Comparison of ENCODE assay signal across 16 cellular contexts in the genomic region with DNA sequence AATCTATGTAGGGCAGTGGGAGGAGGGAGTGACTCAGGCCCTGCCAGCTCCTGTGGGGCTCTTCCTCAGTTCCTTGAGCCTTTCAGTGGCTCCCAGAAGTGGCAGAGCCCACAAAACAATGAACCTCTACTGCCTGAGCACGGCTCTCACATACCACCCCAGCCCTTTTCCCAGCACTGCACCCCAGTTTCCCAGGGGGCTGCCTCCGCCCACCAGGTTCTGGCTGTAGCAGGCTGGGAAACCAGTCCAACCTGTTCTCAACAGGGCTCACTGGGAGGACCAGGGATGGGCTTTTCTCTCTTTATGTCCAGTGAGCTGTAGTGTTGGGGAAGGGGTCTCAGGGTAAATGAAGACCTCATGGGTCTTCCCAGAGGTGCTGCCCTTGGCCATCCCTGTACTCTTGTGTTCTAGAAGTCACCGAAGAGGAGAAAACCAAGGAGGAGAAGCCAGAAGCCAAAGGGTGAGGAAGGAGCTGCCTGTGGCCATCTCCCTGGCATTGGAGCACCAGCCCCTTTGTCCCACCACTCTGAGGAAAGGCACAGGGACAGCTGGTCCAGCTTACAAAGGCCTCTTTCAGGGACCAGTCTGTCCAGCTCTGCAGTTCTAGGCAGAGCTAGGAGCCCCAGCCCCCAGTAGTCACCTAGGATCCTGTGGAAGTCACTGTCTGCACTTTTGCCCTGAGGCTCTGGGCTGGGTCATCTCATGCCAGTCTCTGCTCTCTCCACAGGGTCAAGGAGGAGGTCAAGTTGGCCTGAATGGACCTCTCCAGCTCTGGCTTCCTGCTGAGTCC. TPM values are rescaled to one million over a fixed set of nuclear protein-coding genes. Genes with fewer than 3 reads are reported as not detected.
A peak's percentile ranks its signal among the peaks of the same experiment; 100 is the strongest.
DNase-seq lines count a peak whose midpoint lies in the region; ATAC-seq, FAIRE-seq and TF ChIP-seq lines count a peak whose summit lies in the region.
"Had no signal": no experiment of that assay in that cellular context is flagged by ENCODE, and none has a peak within 500 bp of the region (broad histone marks: within the 10 kb centered on the region; RNA-seq: fewer than 3 reads in every experiment).

No MANE protein-coding gene starts in this region.

- FAIRE-seq in K562 (lab: Jason Lieb, UNC), result no peak

- no peaks in the 10 kb centered on the region for H3K9me3 Mint-ChIP-seq in nephron
- H3K9me3 Mint-ChIP-seq: dendritic cell treated with granulocyte-macrophage colony-stimulating factor and Interleukin-4, amounts not matched to agents 40 ng/mL and 50 ng/mL, for 4 days; HFFc6 had no signal

- H3K27ac ChIP-seq in BLaER1 treated with 17β-estradiol and CSF1 and Interleukin-3, amounts not matched to agents 10 nM and 100 nM, result peak overlapping the region in 2 of 11 experiments; percentile 1 to 36; a peak in 2 of 22 replicates
- H3K27ac ChIP-seq in K562 (ENCODE audit: extremely low read depth, low read depth, low read length), result no peak overlapping the region
- H3K27ac ChIP-seq: neutrophil, uterus had no signal

- H3K79me2 ChIP-seq in K562 (ENCODE audit: control insufficient read depth, insufficient read depth, low read length), result peaks cover 27% of the 10 kb centered on the region

- TF ChIP-seq RAD21 in K562 (CRISPR knock-in tag; conservative IDR thresholded peaks at IDR 0.05 in 1 of 2, IDR thresholded peaks at IDR 0.05 in 1 of 2), result no peak

- CTCF ChIA-PET in K562 (lab: Yijun Ruan, JAX; ENCODE audit: low intra/inter-chr PET ratio), result no interaction called here

- H3K9me1 ChIP-seq in K562 (ENCODE audit: control insufficient read depth, insufficient read depth, low read length), result peaks cover 6% of the 10 kb centered on the region

- in situ Hi-C loops in K562 (cut with MboI), result no loop called here

- DNase-seq in K562 (ENCODE audit: extremely low read depth in 1 of 4, low spot score in 3 of 4), result no peak
- DNase-seq in NCI-H510A (lab: John Stamatoyannopoulos, UW), result no peak
- no peak for DNase-seq in stimulated activated naive CD4-positive, alpha-beta T cell treated with Interleukin-2 at 50 U/mL for 16 hours (lab: John Stamatoyannopoulos, UW)
- DNase-seq in glomerular visceral epithelial cell (ENCODE audit: extremely low spot score), result no peak
- DNase-seq: activated T-cell treated with anti-CD3 and anti-CD28 coated beads for 4 hours; DMS79; HFFc6; NCI-H2171; stimulated activated CD4-positive, alpha-beta T cell treated with anti-CD3 and anti-CD28 coated beads, Interleukin-2, amount 100 ng/mL, for 48 hours; uterus had no signal

- peaks cover 68% of the 10 kb centered on the region for H3K36me3 Mint-ChIP-seq in nephron (ENCODE audit: low read depth)

- H3K4me3 Mint-ChIP-seq in nephron, result peak overlapping the region; percentile 63 to 78 (median 76)
- H3K4me3 Mint-ChIP-seq: dendritic cell treated with granulocyte-macrophage colony-stimulating factor and Interleukin-4, amounts not matched to agents 40 ng/mL and 50 ng/mL, for 4 days; HFFc6 had no signal

- H3K9me3 ChIP-seq in BLaER1 treated with 17β-estradiol and CSF1 and Interleukin-3, amounts not matched to agents 10 nM and 100 nM (replicated peaks in 1 of 11), result no peaks in the 10 kb centered on the region
- H3K9me3 ChIP-seq in K562 (replicated peaks; ENCODE audit: control insufficient read depth, insufficient read depth, low read depth, low read length), result no peaks in the 10 kb centered on the region
- H3K9me3 ChIP-seq: neutrophil, uterus had no signal

- ATAC-seq in K562 (0 out of 3 replicates have a peak, but pooled peaks have one; percentile 0), GM19467 (IDR thresholded peaks at IDR 0.05; ENCODE audit: unreplicated experiment) (no peak)

- no TSS peak for BruUV-seq in K562 (replicated peaks; lab: Mats Ljungman, UMichigan)

- no peak for TF ChIP-seq EP300 in K562 (IDR thresholded peaks at IDR 0.05; ENCODE audit: low read length)

- H3K27me3 ChIP-seq in BLaER1 treated with 17β-estradiol and CSF1 and Interleukin-3, amounts not matched to agents 10 nM and 100 nM, result no peaks in the 10 kb centered on the region
- no peaks in the 10 kb centered on the region for H3K27me3 ChIP-seq in K562 (ENCODE audit: control insufficient read depth in 2 of 2, insufficient read depth in 2 of 2, low read length in 2 of 2)
- H3K27me3 ChIP-seq: uterus had no signal

- H3K4me2 ChIP-seq in BLaER1 treated with 17β-estradiol and CSF1 and Interleukin-3, amounts not matched to agents 10 nM and 100 nM, result peak overlapping the region in 10 of 11 experiments; percentile 92 to 100 (median 98); a peak in 20 of 22 replicates
- no peak overlapping the region for H3K4me2 ChIP-seq in K562 (ENCODE audit: insufficient read depth, low read length)

- no peak overlapping the region for H3K4me3 ChIP-seq in BLaER1 treated with 17β-estradiol and CSF1 and Interleukin-3, amounts not matched to agents 10 nM and 100 nM
- H3K4me3 ChIP-seq in K562, result no peak overlapping the region
- H3K4me3 ChIP-seq: uterus had no signal

- POLR2A ChIA-PET in K562 (lab: Yijun Ruan, JAX), result interaction anchor here (0.6 to 5.9 kb wide), 23 partner anchors 9 to 188 kb away, joined by 3 to 75 read pairs (median 4); a partner anchor contains a TSS

- H4K20me1 ChIP-seq in BLaER1 treated with 17β-estradiol and CSF1 and Interleukin-3, amounts not matched to agents 10 nM and 100 nM, result peaks cover 6 to 96% (median 87%) of the 10 kb centered on the region in 11 experiments; a peak in 21 of 22 replicates
- peaks cover 17% of the 10 kb centered on the region; the same call in 1 of the 2 replicates for H4K20me1 ChIP-seq in K562 (replicated peaks; ENCODE audit: control insufficient read depth, insufficient read depth, low read length)

- TF ChIP-seq POLR2A in GM19193 (IDR thresholded peaks at IDR 0.05; ENCODE audit: extremely low read depth, insufficient read depth, insufficient read length), result peak; percentile 38
- TF ChIP-seq POLR2A in K562 (conservative IDR thresholded peaks at IDR 0.05), result peak; percentile 65

- peaks cover 47 to 58% (median 55%) of the 10 kb centered on the region in 10 experiments for H3K4me1 ChIP-seq in BLaER1 treated with 17β-estradiol and CSF1 and Interleukin-3, amounts not matched to agents 10 nM and 100 nM
- peaks cover 20 to 31% of the 10 kb centered on the region in 2 experiments for H3K4me1 ChIP-seq in K562 (replicated peaks in 1 of 2; ENCODE audit: control insufficient read depth in 2 of 2, insufficient read depth in 2 of 2, low read length in 2 of 2)

- peaks cover 22% of the 10 kb centered on the region for H3K4me1 Mint-ChIP-seq in nephron

- no peak overlapping the region for H2AFZ ChIP-seq in K562 (ENCODE audit: low read depth, low read length)

- 95% methylated on average over 2 of the region's 3 CpGs for WGBS in K562 (ENCODE audit: insufficient coverage, low coverage, missing lambda C conversion rate)

- H3K36me3 ChIP-seq in BLaER1 treated with 17β-estradiol and CSF1 and Interleukin-3, amounts not matched to agents 10 nM and 100 nM, result peaks cover 60 to 76% (median 75%) of the 10 kb centered on the region in 11 experiments
- H3K36me3 ChIP-seq in K562 (ENCODE audit: control insufficient read depth, insufficient read depth, low read length), result peaks cover 74% of the 10 kb centered on the region
- H3K36me3 ChIP-seq: uterus had no signal

- peak overlapping the region in 2 of 3 experiments; percentile 45 to 63 for H3K27ac Mint-ChIP-seq in nephron
- H3K27ac Mint-ChIP-seq: dendritic cell treated with granulocyte-macrophage colony-stimulating factor and Interleukin-4, amounts not matched to agents 40 ng/mL and 50 ng/mL, for 4 days had no signal

- H3K27me3 Mint-ChIP-seq in nephron (ENCODE audit: low read depth), result no peaks in the 10 kb centered on the region

- TF ChIP-seq CTCF in K562 (IDR thresholded peaks at IDR 0.05 in 2 of 3, conservative IDR thresholded peaks at IDR 0.05 in 1 of 3; ENCODE audit: insufficient read depth in 2 of 3, low read depth in 1 of 3, low read length in 3 of 3), result no peak
- no peak for TF ChIP-seq CTCF in nephron (IDR thresholded peaks at IDR 0.05; ENCODE audit: unreplicated experiment in 3 of 3)

- intact Hi-C loops in K562 (cut with micrococcal nuclease), result no loop called here

- H3K9ac ChIP-seq in BLaER1 treated with 17β-estradiol and CSF1 and Interleukin-3, amounts not matched to agents 10 nM and 100 nM, result peak overlapping the region in 9 of 11 experiments; percentile 0 to 99 (median 51); a peak in 12 of 22 replicates
- H3K9ac ChIP-seq in K562 (ENCODE audit: insufficient read depth in 1 of 2, low read depth in 2 of 2, low read length in 2 of 2), result peak overlapping the region in 1 of 2 experiments; percentile 53; a peak in 2 of 4 replicates

RNA-seq across cellular contexts. Expression of a gene that starts 3.5 kb away (rescaled TPM):
- 19.8 and 52.7 TPM in 2 replicates for total RNA-seq in K562 (2011; cell fraction: chromatin; rRNA removed; ENCODE audit: low replicate concordance)
- total RNA-seq in K562 (2011; cell fraction: nucleolus; rRNA removed), result 56.5 and 63.0 TPM in 2 replicates
- 61.2 and 72.0 TPM in 2 replicates for total RNA-seq in K562 (2011; cell fraction: nucleoplasm; rRNA removed)
- total RNA-seq in K562 (2014; rRNA removed) (155 and 188 TPM in 2 replicates), K562 (2014; rRNA removed; fragmentation: Illumina TruSeq; extraction: Trizol) (85.0 and 89.5 TPM in 2 replicates), K562 (2015; rRNA removed; fragmentation: Illumina TruSeq; extraction: Trizol) (99.5 and 102 TPM in 2 replicates), K562 (2021) (236 and 247 TPM in 2 replicates)
- polyA plus RNA-seq in K562 (2011; rRNA removed) (202 and 216 TPM in 2 replicates), K562 (2014; fragmentation: Illumina TruSeq; extraction: Trizol) (325 and 361 TPM in 2 replicates), K562 (2014; fragmentation: Nextera tagmentation; extraction: Ambion mirVana) (10 to 100 TPM; 14.7 to 14.8 TPM), K562 (2014; rRNA removed) (256 and 262 TPM in 2 replicates)
- 300 and 303 TPM in 2 replicates for polyA plus RNA-seq in K562 (2011; cell fraction: cytosol; rRNA removed)
- polyA plus RNA-seq in K562 (2011; cell fraction: nucleus; rRNA removed), result 63.0 and 65.4 TPM in 2 replicates
- 99.2 and 141 TPM in 2 replicates for polyA plus RNA-seq in K562 (2012)
- 110 and 133 TPM in 2 replicates for polyA minus RNA-seq in K562 (2011; rRNA and poly(A)+ RNA removed)
- polyA minus RNA-seq in K562 (2011; cell fraction: cytosol; rRNA and poly(A)+ RNA removed), result 77.4 and 89.7 TPM in 2 replicates
- 30.2 and 47.4 TPM in 2 replicates for polyA minus RNA-seq in K562 (2011; cell fraction: nucleus; rRNA and poly(A)+ RNA removed)

RNA-seq across cellular contexts. Expression of a gene that starts 29.8 kb away (rescaled TPM):
- total RNA-seq in K562 (2011; cell fraction: chromatin; rRNA removed; ENCODE audit: low replicate concordance), result 86.3 and 131 TPM in 2 replicates
- 70.1 and 80.5 TPM in 2 replicates for total RNA-seq in K562 (2011; cell fraction: nucleolus; rRNA removed)
- 83.9 and 97.2 TPM in 2 replicates for total RNA-seq in K562 (2011; cell fraction: nucleoplasm; rRNA removed)
- total RNA-seq in K562 (2014; rRNA removed) (6.7 and 7.4 TPM in 2 replicates), K562 (2014; rRNA removed; fragmentation: Illumina TruSeq; extraction: Trizol) (3.6 and 4.0 TPM in 2 replicates), K562 (2015; rRNA removed; fragmentation: Illumina TruSeq; extraction: Trizol) (2.9 and 3.4 TPM in 2 replicates), K562 (2021) (11.6 and 12.7 TPM in 2 replicates)
- polyA plus RNA-seq in K562 (2011; rRNA removed) (10.9 and 18.6 TPM in 2 replicates), K562 (2014; fragmentation: Illumina TruSeq; extraction: Trizol) (9.5 and 9.7 TPM in 2 replicates), K562 (2014; fragmentation: Nextera tagmentation; extraction: Ambion mirVana) (under 1 TPM; 0.04 TPM), K562 (2014; rRNA removed) (17.9 and 21.6 TPM in 2 replicates)
- polyA plus RNA-seq in K562 (2011; cell fraction: cytosol; rRNA removed), result 7.0 and 9.1 TPM in 2 replicates
- 76.1 and 118 TPM in 2 replicates for polyA plus RNA-seq in K562 (2011; cell fraction: nucleus; rRNA removed)
- polyA plus RNA-seq in K562 (2012), result 9.5 and 33.7 TPM in 2 replicates
- 4.5 and 5.5 TPM in 2 replicates for polyA minus RNA-seq in K562 (2011; rRNA and poly(A)+ RNA removed)
- polyA minus RNA-seq in K562 (2011; cell fraction: cytosol; rRNA and poly(A)+ RNA removed), result 1.1 and 1.6 TPM in 2 replicates
- polyA minus RNA-seq in K562 (2011; cell fraction: nucleus; rRNA and poly(A)+ RNA removed), result 13.0 and 14.4 TPM in 2 replicates

RNA-seq across cellular contexts. Expression of a gene that starts 29.9 kb away (rescaled TPM):
- total RNA-seq in K562 (2011; cell fraction: chromatin; rRNA removed; ENCODE audit: low replicate concordance), result 22.5 and 34.3 TPM in 2 replicates
- 17.5 and 20.7 TPM in 2 replicates for total RNA-seq in K562 (2011; cell fraction: nucleolus; rRNA removed)
- total RNA-seq in K562 (2011; cell fraction: nucleoplasm; rRNA removed), result 28.9 and 47.3 TPM in 2 replicates
- 0.27 and 1.8 TPM in 2 replicates for total RNA-seq in K562 (2014; rRNA removed)
- total RNA-seq in K562 (2014; rRNA removed; fragmentation: Illumina TruSeq; extraction: Trizol), result 1.9 and 2.5 TPM in 2 replicates
- total RNA-seq in K562 (2015; rRNA removed; fragmentation: Illumina TruSeq; extraction: Trizol), result 2.8 and 4.3 TPM in 2 replicates
- 2.3 and 3.3 TPM in 2 replicates for total RNA-seq in K562 (2021)
- polyA plus RNA-seq in K562 (2011; rRNA removed), result 2.8 and 3.6 TPM in 2 replicates
- 1.4 and 4.1 TPM in 2 replicates for polyA plus RNA-seq in K562 (2011; cell fraction: cytosol; rRNA removed)
- 8.9 and 10.3 TPM in 2 replicates for polyA plus RNA-seq in K562 (2011; cell fraction: nucleus; rRNA removed)
- 1.8 and 11.1 TPM in 2 replicates for polyA plus RNA-seq in K562 (2012)
- 1.6 and 3.2 TPM in 2 replicates for polyA plus RNA-seq in K562 (2014; fragmentation: Illumina TruSeq; extraction: Trizol)
- under 1 TPM; 0.66 to 0.82 TPM for polyA plus RNA-seq in K562 (2014; fragmentation: Nextera tagmentation; extraction: Ambion mirVana)
- 1.9 and 2.2 TPM in 2 replicates for polyA plus RNA-seq in K562 (2014; rRNA removed)
- polyA minus RNA-seq in K562 (2011; rRNA and poly(A)+ RNA removed), result 1.8 and 1.9 TPM in 2 replicates
- polyA minus RNA-seq in K562 (2011; cell fraction: cytosol; rRNA and poly(A)+ RNA removed), result not detected in 2 replicates
- 3.2 and 4.4 TPM in 2 replicates for polyA minus RNA-seq in K562 (2011; cell fraction: nucleus; rRNA and poly(A)+ RNA removed)

RNA-seq across cellular contexts. Expression of a gene that starts 40.6 kb away (rescaled TPM):
- 321 and 515 TPM in 2 replicates for total RNA-seq in K562 (2011; cell fraction: chromatin; rRNA removed; ENCODE audit: low replicate concordance)
- 309 and 314 TPM in 2 replicates for total RNA-seq in K562 (2011; cell fraction: nucleolus; rRNA removed)
- total RNA-seq in K562 (2011; cell fraction: nucleoplasm; rRNA removed), result 269 and 306 TPM in 2 replicates
- total RNA-seq in K562 (2014; rRNA removed) (169 and 182 TPM in 2 replicates), K562 (2014; rRNA removed; fragmentation: Illumina TruSeq; extraction: Trizol) (193 and 197 TPM in 2 replicates), K562 (2015; rRNA removed; fragmentation: Illumina TruSeq; extraction: Trizol) (169 and 180 TPM in 2 replicates), K562 (2021) (182 and 185 TPM in 2 replicates)
- polyA plus RNA-seq in K562 (2011; rRNA removed) (384 and 397 TPM in 2 replicates), K562 (2014; fragmentation: Illumina TruSeq; extraction: Trizol) (213 and 224 TPM in 2 replicates), K562 (2014; fragmentation: Nextera tagmentation; extraction: Ambion mirVana) (100 to 1,000 TPM; 183 to 205 TPM), K562 (2014; rRNA removed) (210 and 239 TPM in 2 replicates)
- polyA plus RNA-seq in K562 (2011; cell fraction: cytosol; rRNA removed), result 176 and 327 TPM in 2 replicates
- polyA plus RNA-seq in K562 (2011; cell fraction: nucleus; rRNA removed), result 496 and 637 TPM in 2 replicates
- polyA plus RNA-seq in K562 (2012), result 225 and 429 TPM in 2 replicates
- polyA minus RNA-seq in K562 (2011; rRNA and poly(A)+ RNA removed), result 318 and 361 TPM in 2 replicates
- 89.8 and 90.4 TPM in 2 replicates for polyA minus RNA-seq in K562 (2011; cell fraction: cytosol; rRNA and poly(A)+ RNA removed)
- polyA minus RNA-seq in K562 (2011; cell fraction: nucleus; rRNA and poly(A)+ RNA removed), result 144 and 207 TPM in 2 replicates
